ENCODE assay signal across 1 cellular context in genomic region chr6:37242429-37243052, GRCh38.
TF ChIP-seq lines count a peak whose summit lies in the region.

No MANE protein-coding gene starts in this region.

TF ChIP-seq in HepG2, 621 proteins besides CTCF, POLR2A, EP300 and RAD21 (continues in another document):
- TF ChIP-seq GABPA (IDR thresholded peaks at IDR 0.05; ENCODE audit: low read depth, low read length): no peak
- 0 out of 2 replicates have a peak, but pooled peaks have one; percentile 15 for TF ChIP-seq GABPA (CRISPR knock-in tag; IDR thresholded peaks at IDR 0.05; ENCODE audit: low read depth)
- TF ChIP-seq ZFP1 (CRISPR knock-in tag; IDR thresholded peaks at IDR 0.05): no peak
- TF ChIP-seq ZNF143 (CRISPR knock-in tag; IDR thresholded peaks at IDR 0.05): peak; percentile 63
- TF ChIP-seq FOXM1 (CRISPR knock-in tag; IDR thresholded peaks at IDR 0.05): no peak
- no peak for TF ChIP-seq ZNF562 (CRISPR knock-in tag; IDR thresholded peaks at IDR 0.05; ENCODE audit: borderline replicate concordance)
- TF ChIP-seq NFE2L1 (CRISPR knock-in tag; IDR thresholded peaks at IDR 0.05; ENCODE audit: borderline replicate concordance): no peak
- peak; percentile 49; the same call in 1 of the 2 replicates for TF ChIP-seq USF2 (IDR thresholded peaks at IDR 0.05; ENCODE audit: low read depth, low read length)
- TF ChIP-seq USF2 (CRISPR knock-in tag; IDR thresholded peaks at IDR 0.05; ENCODE audit: borderline replicate concordance): no peak; the same call in 1 of the 2 replicates
- no peak for TF ChIP-seq AHDC1 (CRISPR knock-in tag; IDR thresholded peaks at IDR 0.05; ENCODE audit: borderline replicate concordance)
- TF ChIP-seq GATAD2A (CRISPR knock-in tag; IDR thresholded peaks at IDR 0.05): 0 out of 2 replicates have a peak, but pooled peaks have one; percentile 29
- TF ChIP-seq ZFP36L2 (CRISPR knock-in tag; IDR thresholded peaks at IDR 0.05): no peak
- no peak for TF ChIP-seq ZBTB2 (CRISPR knock-in tag; IDR thresholded peaks at IDR 0.05; ENCODE audit: low read depth)
- TF ChIP-seq SMC3 (IDR thresholded peaks at IDR 0.05; ENCODE audit: low read length): no peak
- TF ChIP-seq ZNF484 (CRISPR knock-in tag; IDR thresholded peaks at IDR 0.05; ENCODE audit: borderline replicate concordance, low read depth): no peak
- 0 out of 2 replicates have a peak, but pooled peaks have one; percentile 10 for TF ChIP-seq ZFY (CRISPR knock-in tag; IDR thresholded peaks at IDR 0.05)
- 0 out of 2 replicates have a peak, but pooled peaks have one; percentile 23 for TF ChIP-seq ZNF331 (CRISPR knock-in tag; IDR thresholded peaks at IDR 0.05)
- no peak for TF ChIP-seq NFE2 (CRISPR knock-in tag; IDR thresholded peaks at IDR 0.05)
- TF ChIP-seq FOSL1 (CRISPR knock-in tag; IDR thresholded peaks at IDR 0.05; ENCODE audit: borderline replicate concordance): no peak
- TF ChIP-seq ZNF256 (CRISPR knock-in tag; conservative IDR thresholded peaks at IDR 0.05): no peak
- no peak for TF ChIP-seq AKAP8 (CRISPR knock-in tag; IDR thresholded peaks at IDR 0.05)
- no peak for TF ChIP-seq HOXA9 (CRISPR knock-in tag; IDR thresholded peaks at IDR 0.05; ENCODE audit: borderline replicate concordance)
- TF ChIP-seq ZNF251 (CRISPR knock-in tag; IDR thresholded peaks at IDR 0.05): no peak
- TF ChIP-seq SAP130 (CRISPR knock-in tag; IDR thresholded peaks at IDR 0.05; ENCODE audit: low read depth): peak; percentile 44; the same call in 1 of the 2 replicates
- TF ChIP-seq YEATS2 (CRISPR knock-in tag; IDR thresholded peaks at IDR 0.05; ENCODE audit: borderline replicate concordance): no peak
- no peak for TF ChIP-seq TARDBP (CRISPR knock-in tag; IDR thresholded peaks at IDR 0.05)
- TF ChIP-seq ZNF235 (CRISPR knock-in tag; IDR thresholded peaks at IDR 0.05; ENCODE audit: borderline replicate concordance): no peak
- peak; percentile 70 for TF ChIP-seq ZNF7 (CRISPR knock-in tag; IDR thresholded peaks at IDR 0.05)
- TF ChIP-seq CENPT (CRISPR knock-in tag; IDR thresholded peaks at IDR 0.05; ENCODE audit: low read depth): no peak
- no peak for TF ChIP-seq MED8 (CRISPR knock-in tag; IDR thresholded peaks at IDR 0.05; ENCODE audit: insufficient replicate concordance)
- no peak for TF ChIP-seq PHF21A (CRISPR knock-in tag; IDR thresholded peaks at IDR 0.05)
- TF ChIP-seq HMGXB4 (CRISPR knock-in tag; IDR thresholded peaks at IDR 0.05; ENCODE audit: borderline replicate concordance in 1 of 2, low read depth in 1 of 2): no peak
- TF ChIP-seq JUNB (CRISPR knock-in tag; IDR thresholded peaks at IDR 0.05; ENCODE audit: borderline replicate concordance): no peak
- no peak for TF ChIP-seq ATF2 (CRISPR knock-in tag; IDR thresholded peaks at IDR 0.05)
- TF ChIP-seq ZBTB38 (CRISPR knock-in tag; IDR thresholded peaks at IDR 0.05): no peak
- no peak for TF ChIP-seq ZUFSP (CRISPR knock-in tag; IDR thresholded peaks at IDR 0.05; ENCODE audit: borderline replicate concordance)
- TF ChIP-seq ZNF382 (CRISPR knock-in tag; IDR thresholded peaks at IDR 0.05; ENCODE audit: borderline replicate concordance): no peak
- no peak for TF ChIP-seq NAIF1 (CRISPR knock-in tag; IDR thresholded peaks at IDR 0.05; ENCODE audit: borderline replicate concordance)
- TF ChIP-seq AHR (CRISPR knock-in tag; IDR thresholded peaks at IDR 0.05): no peak
- no peak for TF ChIP-seq CHCHD3 (CRISPR knock-in tag; IDR thresholded peaks at IDR 0.05)
- 0 out of 2 replicates have a peak, but pooled peaks have one; percentile 21 for TF ChIP-seq TFE3 (CRISPR knock-in tag; IDR thresholded peaks at IDR 0.05)
- no peak for TF ChIP-seq THAP8 (CRISPR knock-in tag; IDR thresholded peaks at IDR 0.05; ENCODE audit: borderline replicate concordance)
- TF ChIP-seq ZBTB21 (CRISPR knock-in tag; IDR thresholded peaks at IDR 0.05): no peak
- TF ChIP-seq ZNF234 (CRISPR knock-in tag; conservative IDR thresholded peaks at IDR 0.05): no peak
- TF ChIP-seq SOX13 (IDR thresholded peaks at IDR 0.05): no peak
- TF ChIP-seq SOX13 (CRISPR knock-in tag; conservative IDR thresholded peaks at IDR 0.05 in 1 of 2, IDR thresholded peaks at IDR 0.05 in 1 of 2): no peak
- TF ChIP-seq MXD1 (CRISPR knock-in tag; IDR thresholded peaks at IDR 0.05): no peak
- TF ChIP-seq NFYC (CRISPR knock-in tag; IDR thresholded peaks at IDR 0.05): peak; percentile 60
- TF ChIP-seq ZNF792 (CRISPR knock-in tag; IDR thresholded peaks at IDR 0.05): no peak
- TF ChIP-seq SMAD3 (CRISPR knock-in tag; IDR thresholded peaks at IDR 0.05): no peak
- TF ChIP-seq ADNP (CRISPR knock-in tag; IDR thresholded peaks at IDR 0.05): no peak
